Comparison of ENCODE assay signal across 9 cellular contexts in the genomic region with DNA sequence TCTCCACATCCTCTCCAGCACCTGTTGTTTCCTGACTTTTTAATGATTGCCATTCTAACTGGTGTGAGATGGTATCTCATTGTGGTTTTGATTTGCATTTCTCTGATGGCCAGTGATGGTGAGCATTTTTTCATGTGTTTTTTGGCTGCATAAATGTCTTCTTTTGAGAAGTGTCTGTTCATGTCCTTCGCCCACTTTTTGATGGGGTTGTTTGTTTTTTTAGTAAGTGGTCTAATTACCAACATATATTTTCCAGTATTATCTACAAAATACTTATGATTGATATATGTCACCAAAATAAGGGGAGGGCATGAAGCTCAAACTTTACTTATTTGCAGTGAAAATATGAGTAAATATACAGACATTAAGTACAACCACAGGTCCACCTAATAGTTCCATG. TPM values are rescaled to one million over a fixed set of nuclear protein-coding genes. Genes with fewer than 3 reads are reported as not detected.
"Had no signal": no experiment of that assay in that cellular context is flagged by ENCODE, and none has a peak within 500 bp of the region (broad histone marks: within the 10 kb centered on the region; RNA-seq: fewer than 3 reads in every experiment).

No MANE protein-coding gene starts in this region.

RNA-seq across cellular contexts. Expression of gene FBLL1, which starts 45.1 kb away (rescaled TPM):
- total RNA-seq: left colon, left lung, left ventricle myocardium inferior, left ventricle myocardium superior, lower lobe of right lung, mesenteric fat pad, mononuclear cell had no signal
- polyA plus RNA-seq: immature natural killer cell, keratinocyte had no signal
